In genomic region chr13:97567510-97568243, GRCh38 we compare ENCODE assay signal across 9 cellular contexts.
A peak's percentile ranks its signal among the peaks of the same experiment; 100 is the strongest.
DNase-seq lines count a peak whose midpoint lies in the region; ATAC-seq and TF ChIP-seq lines count a peak whose summit lies in the region.
"Had no signal": no experiment of that assay in that cellular context is flagged by ENCODE, and none has a peak within 500 bp of the region (broad histone marks: within the 10 kb centered on the region; RNA-seq: fewer than 3 reads in every experiment).

No MANE protein-coding gene starts in this region.

- peaks cover 16% of the 10 kb centered on the region for H3K27me3 Mint-ChIP-seq in activated CD8-positive, alpha-beta T cell treated with anti-CD3 and anti-CD28 coated beads for 36 hours

- intact Hi-C loops in PC-3 (cut with micrococcal nuclease) = no loop called here
- intact Hi-C loops in activated CD8-positive, alpha-beta T cell treated with anti-CD3 and anti-CD28 coated beads for 36 hours (cut with micrococcal nuclease) = no loop called here

- H3K9me3 Mint-ChIP-seq in activated CD8-positive, alpha-beta T cell treated with anti-CD3 and anti-CD28 coated beads for 36 hours = no peaks in the 10 kb centered on the region

- no peaks in the 10 kb centered on the region for H4K20me1 ChIP-seq in PC-3 (ENCODE audit: low read length)

- peak overlapping the region; percentile 35 for H3K4me2 ChIP-seq in PC-3 (ENCODE audit: low read length)

- 52% methylated on average over 3 of the region's 3 CpGs for WGBS in liver

- DNase-seq in PC-3 (peak; percentile 72), DMS 273 treated with DMSO at 0.1 percent for 48 hours (lab: John Stamatoyannopoulos, UW) (no peak), NCI-H69 (lab: John Stamatoyannopoulos, UW) (no peak), HEK293T (ENCODE audit: extremely low spot score) (no peak)
- no peak for DNase-seq in activated CD8-positive, alpha-beta T cell treated with anti-CD3 and anti-CD28 coated beads for 36 hours
- DNase-seq: heart right ventricle had no signal

- BruUV-seq in PC-3 (replicated peaks; lab: Mats Ljungman, UMichigan) = no TSS peak

- no peak for TF ChIP-seq RAD21 in liver (IDR thresholded peaks at IDR 0.05)

- H2AFZ ChIP-seq in PC-3 (ENCODE audit: low read length) = peak overlapping the region; percentile 52

- no peak overlapping the region for H3K4me3 Mint-ChIP-seq in activated CD8-positive, alpha-beta T cell treated with anti-CD3 and anti-CD28 coated beads for 36 hours

- peaks cover 8% of the 10 kb centered on the region for H3K4me1 ChIP-seq in PC-3 (ENCODE audit: insufficient read depth, low read length)
- H3K4me1 ChIP-seq in liver (ENCODE audit: control insufficient read depth in 4 of 4, insufficient read depth in 4 of 4, low read length in 3 of 4) = peaks cover 0 to 4% (median 0%) of the 10 kb centered on the region in 4 donors

- H3K27ac ChIP-seq in PC-3 (ENCODE audit: low read length) (no peak overlapping the region), liver (ENCODE audit: low read depth in 1 of 2, low read length in 2 of 2) (no peak overlapping the region)
- H3K27ac ChIP-seq: heart right ventricle had no signal

- H3K27me3 ChIP-seq in PC-3 (ENCODE audit: low read length) = no peaks in the 10 kb centered on the region
- H3K27me3 ChIP-seq in liver (ENCODE audit: control insufficient read depth in 4 of 4, insufficient read depth in 4 of 4, low read length in 3 of 4) = no peaks in the 10 kb centered on the region

- H3K4me3 ChIP-seq in PC-3 (ENCODE audit: low read length) (no peak overlapping the region), liver (ENCODE audit: low read depth in 1 of 3, low read length in 3 of 3) (no peak overlapping the region)
- H3K4me3 ChIP-seq: heart right ventricle had no signal

- no peaks in the 10 kb centered on the region for H3K36me3 ChIP-seq in PC-3 (ENCODE audit: low read depth, low read length)
- no peaks in the 10 kb centered on the region for H3K36me3 ChIP-seq in liver (ENCODE audit: control insufficient read depth in 4 of 4, insufficient read depth in 3 of 4, low read depth in 1 of 4, low read length in 3 of 4)
- H3K36me3 ChIP-seq: heart right ventricle had no signal

- no peaks in the 10 kb centered on the region for H3K9me2 ChIP-seq in PC-3 (replicated peaks; ENCODE audit: low read length)

- no peaks in the 10 kb centered on the region for H3K79me2 ChIP-seq in PC-3 (ENCODE audit: low read length)

- H3K9me3 ChIP-seq in PC-3 (ENCODE audit: low read length) (no peaks in the 10 kb centered on the region), liver (ENCODE audit: control insufficient read depth in 4 of 4, low read length in 3 of 4) (no peaks in the 10 kb centered on the region)
- H3K9me3 ChIP-seq: heart right ventricle had no signal

- TF ChIP-seq CTCF in PC-3 (conservative IDR thresholded peaks at IDR 0.05; ENCODE audit: low read depth, low read length) (no peak), liver (IDR thresholded peaks at IDR 0.05; ENCODE audit: low read depth, low read length, missing input control) (no peak)
- TF ChIP-seq CTCF in activated CD8-positive, alpha-beta T cell treated with anti-CD3 and anti-CD28 coated beads for 36 hours (IDR thresholded peaks at IDR 0.05) = no peak

- H3K27ac Mint-ChIP-seq in activated CD8-positive, alpha-beta T cell treated with anti-CD3 and anti-CD28 coated beads for 36 hours = no peak overlapping the region

- no peaks in the 10 kb centered on the region for H3K36me3 Mint-ChIP-seq in activated CD8-positive, alpha-beta T cell treated with anti-CD3 and anti-CD28 coated beads for 36 hours (ENCODE audit: low read depth)

- peak; percentile 88 for ATAC-seq in GM19035 (IDR thresholded peaks at IDR 0.05; ENCODE audit: unreplicated experiment)
- ATAC-seq in HG02840 (IDR thresholded peaks at IDR 0.05; ENCODE audit: low FRiP score, unreplicated experiment) = peak; percentile 86
- ATAC-seq in PC-3 = peak; percentile 97
- no peak for ATAC-seq in activated CD8-positive, alpha-beta T cell treated with anti-CD3 and anti-CD28 coated beads for 36 hours

- no peaks in the 10 kb centered on the region for H3F3A ChIP-seq in PC-3 (ENCODE audit: low read length, unreplicated experiment)

- H3K4me1 Mint-ChIP-seq in activated CD8-positive, alpha-beta T cell treated with anti-CD3 and anti-CD28 coated beads for 36 hours (ENCODE audit: low read depth) = no peaks in the 10 kb centered on the region

- no peak overlapping the region for H3K9ac ChIP-seq in PC-3 (ENCODE audit: low read length)
- H3K9ac ChIP-seq in liver (ENCODE audit: low read depth in 1 of 2, low read length in 2 of 2) = no peak overlapping the region

- CTCF ChIA-PET in PC-3 (lab: Charles Lee) = no interaction called here
- CTCF ChIA-PET in activated CD8-positive, alpha-beta T cell treated with anti-CD3 and anti-CD28 coated beads for 36 hours (lab: Charles Lee) = interaction anchor here (0.7 to 1.4 kb wide), 2 partner anchors 20 to 457 kb away, joined by 3 to 5 read pairs; no protein-coding TSS in a partner anchor
- CTCF ChIA-PET in HEK293T (lab: Yijun Ruan, JAX) = no interaction called here

- POLR2A ChIA-PET in PC-3 (lab: Charles Lee; ENCODE audit: unreplicated experiment) = no interaction called here
- POLR2A ChIA-PET in activated CD8-positive, alpha-beta T cell treated with anti-CD3 and anti-CD28 coated beads for 36 hours (lab: Charles Lee) = no interaction called here
- POLR2A ChIA-PET in HEK293T (lab: Yijun Ruan, JAX) = no interaction called here

TF ChIP-seq in liver, 16 proteins besides CTCF, POLR2A, EP300 and RAD21:
- TF ChIP-seq RXRA (IDR thresholded peaks at IDR 0.05) (no peak), HNF4A (conservative IDR thresholded peaks at IDR 0.05) (peak; percentile 27 to 39)

TF ChIP-seq in HEK293T, 16 proteins besides CTCF, POLR2A, EP300 and RAD21:
- no peak for TF ChIP-seq CTBP1 (IDR thresholded peaks at IDR 0.05; ENCODE audit: borderline replicate concordance)
- no peak for TF ChIP-seq BHLHE40 (IDR thresholded peaks at IDR 0.05; ENCODE audit: borderline replicate concordance)
- TF ChIP-seq L3MBTL2 (conservative IDR thresholded peaks at IDR 0.05) = no peak
- TF ChIP-seq ZNF384 (IDR thresholded peaks at IDR 0.05) = no peak
- TF ChIP-seq PKNOX1 (IDR thresholded peaks at IDR 0.05) = no peak
- no peak for TF ChIP-seq NFRKB (IDR thresholded peaks at IDR 0.05)
- no peak for TF ChIP-seq SUZ12 (IDR thresholded peaks at IDR 0.05)
- TF ChIP-seq TARDBP (IDR thresholded peaks at IDR 0.05) = no peak
- TF ChIP-seq SP1 (IDR thresholded peaks at IDR 0.05) = no peak
- TF ChIP-seq LEF1 (IDR thresholded peaks at IDR 0.05; ENCODE audit: borderline replicate concordance) = no peak
